Comparison of ENCODE assay signal across 8 cellular contexts in the genomic region with DNA sequence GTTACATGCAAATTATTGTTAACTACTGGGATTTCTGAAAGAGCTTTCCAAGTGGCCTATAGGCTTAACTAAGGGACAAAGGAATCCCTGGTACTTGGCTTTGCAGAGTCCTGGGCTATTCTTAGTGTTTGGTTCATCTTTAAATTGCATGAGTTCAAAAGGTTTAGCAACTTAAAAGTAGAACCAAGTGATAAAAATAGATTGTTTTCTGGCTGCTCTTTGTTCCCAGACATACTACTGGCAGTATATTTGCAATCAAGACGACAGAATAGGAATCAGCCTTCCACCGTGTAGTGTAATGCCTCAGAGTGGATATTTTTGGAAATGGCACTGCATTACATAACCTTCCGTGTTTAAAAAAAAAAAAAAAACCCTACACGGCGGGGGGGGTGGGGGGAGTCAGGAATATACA. TPM values are rescaled to one million over a fixed set of nuclear protein-coding genes. Genes with fewer than 3 reads are reported as not detected.
A peak's percentile ranks its signal among the peaks of the same experiment; 100 is the strongest.
DNase-seq lines count a peak whose midpoint lies in the region; ATAC-seq and TF ChIP-seq lines count a peak whose summit lies in the region.

No MANE protein-coding gene starts in this region.

- H3K27ac Mint-ChIP-seq in activated naive CD4-positive, alpha-beta T cell treated with anti-CD3 and anti-CD28 coated beads, Interleukin-2, amount 10 ng/mL, durations not matched to agents 7 days and 5 days = no peak overlapping the region
- peak overlapping the region; percentile 97 for H3K27ac Mint-ChIP-seq in glutamatergic neuron (ENCODE audit: unreplicated experiment)
- H3K27ac Mint-ChIP-seq in stimulated activated memory B cell treated with anti-CD40 and anti-IgM and Interleukin-4, amounts not matched to agents 10 μg/mL and 1 μg/mL and 100 μg/mL, for 72 hours = no peak overlapping the region

- in situ Hi-C loops in gastrocnemius medialis (cut with MboI; ENCODE audit: low sequenced_read_pairs in 4 of 4) = loop anchor here in 3 of 4 donors (10.0 kb wide), 2 partner anchors 201 to 389 kb away; no protein-coding TSS in a partner anchor

- peak in 1 of 2 donors; percentile 13 for TF ChIP-seq POLR2A in gastrocnemius medialis (IDR thresholded peaks at IDR 0.05)

- no peaks in the 10 kb centered on the region for H3K9me3 Mint-ChIP-seq in activated naive CD4-positive, alpha-beta T cell treated with anti-CD3 and anti-CD28 coated beads, Interleukin-2, amount 10 ng/mL, durations not matched to agents 7 days and 5 days
- H3K9me3 Mint-ChIP-seq in glutamatergic neuron (ENCODE audit: unreplicated experiment) = peaks cover 23% of the 10 kb centered on the region
- no peaks in the 10 kb centered on the region for H3K9me3 Mint-ChIP-seq in stimulated activated memory B cell treated with anti-CD40 and anti-IgM and Interleukin-4, amounts not matched to agents 10 μg/mL and 1 μg/mL and 100 μg/mL, for 72 hours

- H3K9me3 ChIP-seq in gastrocnemius medialis = no peaks in the 10 kb centered on the region

- CTCF ChIA-PET in activated naive CD4-positive, alpha-beta T cell treated with anti-CD3 and anti-CD28 coated beads, Interleukin-2, amount 10 ng/mL, durations not matched to agents 7 days and 5 days (lab: Charles Lee) = no interaction called here

- no peaks in the 10 kb centered on the region for H3K36me3 ChIP-seq in gastrocnemius medialis

- peaks cover 12% of the 10 kb centered on the region for H3K27me3 Mint-ChIP-seq in activated naive CD4-positive, alpha-beta T cell treated with anti-CD3 and anti-CD28 coated beads, Interleukin-2, amount 10 ng/mL, durations not matched to agents 7 days and 5 days
- H3K27me3 Mint-ChIP-seq in glutamatergic neuron (ENCODE audit: unreplicated experiment) = peaks cover 17% of the 10 kb centered on the region
- no peaks in the 10 kb centered on the region for H3K27me3 Mint-ChIP-seq in stimulated activated memory B cell treated with anti-CD40 and anti-IgM and Interleukin-4, amounts not matched to agents 10 μg/mL and 1 μg/mL and 100 μg/mL, for 72 hours

- H3K4me3 ChIP-seq in gastrocnemius medialis = peak overlapping the region; percentile 49 to 75 (median 64)

- peaks cover 43 to 59% of the 10 kb centered on the region in 2 donors for H3K4me1 ChIP-seq in gastrocnemius medialis

- intact Hi-C loops in gastrocnemius medialis (cut with DNase I; ENCODE audit: low total_unique reads) = loop anchor here (2.0 to 10.0 kb wide), 6 partner anchors 205 to 1019 kb away; a partner anchor contains a TSS

- TF ChIP-seq CTCF in glutamatergic neuron (IDR thresholded peaks at IDR 0.05; ENCODE audit: partially characterized antibody, unreplicated experiment) = no peak
- no peak for TF ChIP-seq CTCF in gastrocnemius medialis (IDR thresholded peaks at IDR 0.05 in 4 of 5, conservative IDR thresholded peaks at IDR 0.05 in 1 of 5)

- H3K36me3 Mint-ChIP-seq in activated naive CD4-positive, alpha-beta T cell treated with anti-CD3 and anti-CD28 coated beads, Interleukin-2, amount 10 ng/mL, durations not matched to agents 7 days and 5 days = peaks cover 9% of the 10 kb centered on the region
- H3K36me3 Mint-ChIP-seq in glutamatergic neuron (ENCODE audit: unreplicated experiment) = no peaks in the 10 kb centered on the region
- no peaks in the 10 kb centered on the region for H3K36me3 Mint-ChIP-seq in stimulated activated memory B cell treated with anti-CD40 and anti-IgM and Interleukin-4, amounts not matched to agents 10 μg/mL and 1 μg/mL and 100 μg/mL, for 72 hours

- H3K4me1 Mint-ChIP-seq in activated naive CD4-positive, alpha-beta T cell treated with anti-CD3 and anti-CD28 coated beads, Interleukin-2, amount 10 ng/mL, durations not matched to agents 7 days and 5 days = peaks cover 35% of the 10 kb centered on the region
- peaks cover 27% of the 10 kb centered on the region for H3K4me1 Mint-ChIP-seq in glutamatergic neuron (ENCODE audit: low read depth, unreplicated experiment)
- peaks cover 15% of the 10 kb centered on the region for H3K4me1 Mint-ChIP-seq in stimulated activated memory B cell treated with anti-CD40 and anti-IgM and Interleukin-4, amounts not matched to agents 10 μg/mL and 1 μg/mL and 100 μg/mL, for 72 hours

- peak overlapping the region; percentile 85 for H3K4me3 Mint-ChIP-seq in activated naive CD4-positive, alpha-beta T cell treated with anti-CD3 and anti-CD28 coated beads, Interleukin-2, amount 10 ng/mL, durations not matched to agents 7 days and 5 days
- H3K4me3 Mint-ChIP-seq in glutamatergic neuron (ENCODE audit: unreplicated experiment) = peak overlapping the region; percentile 95
- H3K4me3 Mint-ChIP-seq in stimulated activated memory B cell treated with anti-CD40 and anti-IgM and Interleukin-4, amounts not matched to agents 10 μg/mL and 1 μg/mL and 100 μg/mL, for 72 hours = no peak overlapping the region

- H3K27ac ChIP-seq in gastrocnemius medialis = peak overlapping the region; percentile 74 to 94 (median 90)

- H3K27me3 ChIP-seq in gastrocnemius medialis = no peaks in the 10 kb centered on the region

- peak; percentile 79 to 84 for ATAC-seq in gastrocnemius medialis
- ATAC-seq in stimulated activated memory B cell treated with anti-CD40 and anti-IgM and Interleukin-4, amounts not matched to agents 10 μg/mL and 1 μg/mL and 100 μg/mL, for 72 hours = no peak
- no peak for ATAC-seq in GM21526 (IDR thresholded peaks at IDR 0.05; ENCODE audit: low FRiP score, unreplicated experiment)

- DNase-seq in activated naive CD4-positive, alpha-beta T cell treated with anti-CD3 and anti-CD28 coated beads, Interleukin-2, amount 10 ng/mL, durations not matched to agents 7 days and 5 days = no peak
- no peak for DNase-seq in activated naive CD4-positive, alpha-beta T cell treated with Interleukin-2 at 50 U/mL for 16 hours
- DNase-seq in SK-N-DZ (ENCODE audit: low spot score) (peak; percentile 36), glutamatergic neuron (no peak), gastrocnemius medialis (no peak)
- DNase-seq in activated effector memory CD4-positive, alpha-beta T cell treated with anti-CD3 and anti-CD28 coated beads, Interleukin-2, amount 50 U/mL, for 16 hours = no peak

RNA-seq across cellular contexts. Expression of a gene that starts 1.0 kb away (rescaled TPM):
- polyA plus RNA-seq in SK-N-DZ (2014; cell fraction: cytosol; rRNA removed) = 850 and 873 TPM in 2 replicates
- 497 and 523 TPM in 2 replicates for polyA plus RNA-seq in SK-N-DZ (2014; cell fraction: nucleus; rRNA removed)
- total RNA-seq in glutamatergic neuron (ENCODE audit: unreplicated experiment) (904 TPM), gastrocnemius medialis (1 to 10 TPM in 3 of 4 donors, under 1 TPM in 1; 0.85 to 2.9 (median 1.8) TPM)

Comparison
In these comparisons a context has a peak if more than half of its experiments do, and no peak if none do; other contexts are left out.
1. ATAC-seq: peak in gastrocnemius medialis (2 of 2); none in stimulated activated memory B cell treated with anti-CD40 and anti-IgM and Interleukin-4, amounts not matched to agents 10 μg/mL and 1 μg/mL and 100 μg/mL, for 72 hours (single experiment) and GM21526 (single experiment).
2. RNA of a gene that starts 1.0 kb away (total RNA-seq): 904 TPM in glutamatergic neuron (single experiment); 0.85 to 2.9 TPM in gastrocnemius medialis; every median in the first group is over 100 times any median in the second.